Comparison of ENCODE assay signal across 10 cellular contexts in the genomic region with DNA sequence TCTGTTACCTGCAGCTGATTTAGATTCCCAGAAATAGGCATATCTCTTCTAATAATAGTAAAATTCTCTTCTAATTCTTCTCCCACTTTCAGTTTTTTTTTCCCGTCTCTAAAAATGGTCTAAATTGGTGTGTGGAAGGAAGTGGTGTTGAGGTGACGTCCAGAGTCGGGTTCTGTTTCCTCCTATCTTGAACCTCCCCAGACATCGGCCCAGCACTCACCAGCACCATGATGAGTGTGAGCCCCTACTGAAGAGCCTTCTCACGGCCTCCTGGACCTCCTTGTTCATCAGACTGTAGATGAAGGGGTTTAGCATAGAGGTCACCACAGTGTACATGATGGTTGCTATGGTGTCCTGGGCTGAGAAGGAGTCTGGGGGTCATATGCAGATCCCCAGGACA. TPM values are rescaled to one million over a fixed set of nuclear protein-coding genes. Genes with fewer than 3 reads are reported as not detected.
A peak's percentile ranks its signal among the peaks of the same experiment; 100 is the strongest.
DNase-seq lines count a peak whose midpoint lies in the region; ATAC-seq, FAIRE-seq and TF ChIP-seq lines count a peak whose summit lies in the region.
"Not testable (repeated sequence)": the region's sequence is repeated elsewhere in the genome, so short reads cannot be mapped to it uniquely, and the experiment has no call there.
"Had no signal": no experiment of that assay in that cellular context is flagged by ENCODE, and none has a peak within 500 bp of the region (broad histone marks: within the 10 kb centered on the region; RNA-seq: fewer than 3 reads in every experiment).

No MANE protein-coding gene starts in this region.

- not testable (repeated sequence) for TF ChIP-seq CTCF in CD4-positive, alpha-beta T cell (IDR thresholded peaks at IDR 0.05); mucosa of descending colon (IDR thresholded peaks at IDR 0.05)

- peaks cover 15% of the 10 kb centered on the region for H3K36me3 Mint-ChIP-seq in CD4-positive, alpha-beta T cell (ENCODE audit: low read depth)
- not testable (repeated sequence) for H3K36me3 Mint-ChIP-seq in T-helper 17 cell (ENCODE audit: low read depth); activated T-cell treated with anti-CD3 and anti-CD28 coated beads, Interleukin-2, amount 50 U/mL, for 72 hours (ENCODE audit: insufficient read depth in 2 of 2); activated naive CD8-positive, alpha-beta T cell treated with anti-CD3 and anti-CD28 coated beads, Interleukin-2, amount 10 ng/mL, durations not matched to agents 7 days and 5 days; stimulated activated memory B cell treated with anti-CD40 and anti-IgM and Interleukin-4, amounts not matched to agents 10 μg/mL and 1 μg/mL and 100 μg/mL, for 72 hours

- H3K9me3 Mint-ChIP-seq in CD4-positive, alpha-beta T cell; activated T-cell treated with anti-CD3 and anti-CD28 coated beads, Interleukin-2, amount 50 U/mL, for 72 hours; activated naive CD8-positive, alpha-beta T cell treated with anti-CD3 and anti-CD28 coated beads, Interleukin-2, amount 10 ng/mL, durations not matched to agents 7 days and 5 days; stimulated activated memory B cell treated with anti-CD40 and anti-IgM and Interleukin-4, amounts not matched to agents 10 μg/mL and 1 μg/mL and 100 μg/mL, for 72 hours: not testable (repeated sequence)

- ATAC-seq in CD4-positive, alpha-beta T cell (ENCODE audit: poor library complexity), result not testable (repeated sequence)
- ATAC-seq in T-helper 17 cell, result peak; percentile 76
- peak in 1 of 2 donors; percentile 63 for ATAC-seq in activated T-cell treated with anti-CD3 and anti-CD28 coated beads, Interleukin-2, amount 50 U/mL, for 72 hours (replicated peaks in 1 of 2)
- peak; percentile 96 for ATAC-seq in activated naive CD8-positive, alpha-beta T cell treated with anti-CD3 and anti-CD28 coated beads, Interleukin-2, amount 10 ng/mL, durations not matched to agents 7 days and 5 days (ENCODE audit: low read depth)
- peak; percentile 42 for ATAC-seq in mucosa of descending colon
- peak; percentile 62 for ATAC-seq in stimulated activated memory B cell treated with anti-CD40 and anti-IgM and Interleukin-4, amounts not matched to agents 10 μg/mL and 1 μg/mL and 100 μg/mL, for 72 hours

- peak overlapping the region; percentile 63 for H3K27ac Mint-ChIP-seq in CD4-positive, alpha-beta T cell
- peak overlapping the region; percentile 86 for H3K27ac Mint-ChIP-seq in T-helper 17 cell
- not testable (repeated sequence) for H3K27ac Mint-ChIP-seq in activated T-cell treated with anti-CD3 and anti-CD28 coated beads, Interleukin-2, amount 50 U/mL, for 72 hours
- H3K27ac Mint-ChIP-seq in activated naive CD8-positive, alpha-beta T cell treated with anti-CD3 and anti-CD28 coated beads, Interleukin-2, amount 10 ng/mL, durations not matched to agents 7 days and 5 days, result peak overlapping the region; percentile 90
- H3K27ac Mint-ChIP-seq in stimulated activated memory B cell treated with anti-CD40 and anti-IgM and Interleukin-4, amounts not matched to agents 10 μg/mL and 1 μg/mL and 100 μg/mL, for 72 hours, result peak overlapping the region; percentile 25

- FAIRE-seq in GM19239 (lab: Jason Lieb, UNC), result peak; percentile 70

- H3K36me3 ChIP-seq in mucosa of descending colon (ENCODE audit: low read depth), result not testable (repeated sequence)

- intact Hi-C loops in CD4-positive, alpha-beta T cell (cut with DNase I, micrococcal nuclease); mucosa of descending colon (cut with DNase I, micrococcal nuclease): not testable (repeated sequence)

- not testable (repeated sequence) for H3K4me1 ChIP-seq in mucosa of descending colon (ENCODE audit: low read depth)

- DNase-seq in CD4-positive, alpha-beta T cell; GM19239 (ENCODE audit: insufficient read length, low spot score); T-helper 17 cell; mucosa of descending colon: not testable (repeated sequence)
- peak; percentile 5 for DNase-seq in activated CD4-positive, alpha-beta T cell treated with anti-CD3 and anti-CD28 coated beads, Interleukin-2, amount 50 U/mL, for 1 hour
- peak in 1 of 2 donors; percentile 17 for DNase-seq in activated T-cell treated with anti-CD3 and anti-CD28 coated beads, Interleukin-2, amount 50 U/mL, for 72 hours
- peak; percentile 41 for DNase-seq in activated naive CD8-positive, alpha-beta T cell treated with anti-CD3 and anti-CD28 coated beads, Interleukin-2, amount 10 ng/mL, durations not matched to agents 7 days and 5 days

- not testable (repeated sequence) for H3K27me3 Mint-ChIP-seq in CD4-positive, alpha-beta T cell; T-helper 17 cell; activated T-cell treated with anti-CD3 and anti-CD28 coated beads, Interleukin-2, amount 50 U/mL, for 72 hours (ENCODE audit: low read depth); activated naive CD8-positive, alpha-beta T cell treated with anti-CD3 and anti-CD28 coated beads, Interleukin-2, amount 10 ng/mL, durations not matched to agents 7 days and 5 days; stimulated activated memory B cell treated with anti-CD40 and anti-IgM and Interleukin-4, amounts not matched to agents 10 μg/mL and 1 μg/mL and 100 μg/mL, for 72 hours

- not testable (repeated sequence) for H3K4me3 Mint-ChIP-seq in CD4-positive, alpha-beta T cell
- peak overlapping the region; percentile 74 for H3K4me3 Mint-ChIP-seq in T-helper 17 cell
- peak overlapping the region; percentile 16 to 77 for H3K4me3 Mint-ChIP-seq in activated T-cell treated with anti-CD3 and anti-CD28 coated beads, Interleukin-2, amount 50 U/mL, for 72 hours
- H3K4me3 Mint-ChIP-seq in activated naive CD8-positive, alpha-beta T cell treated with anti-CD3 and anti-CD28 coated beads, Interleukin-2, amount 10 ng/mL, durations not matched to agents 7 days and 5 days, result peak overlapping the region; percentile 87
- peak overlapping the region; percentile 71 for H3K4me3 Mint-ChIP-seq in stimulated activated memory B cell treated with anti-CD40 and anti-IgM and Interleukin-4, amounts not matched to agents 10 μg/mL and 1 μg/mL and 100 μg/mL, for 72 hours

- CTCF ChIA-PET in CD4-positive, alpha-beta T cell (lab: Charles Lee), result not testable (repeated sequence)

- not testable (repeated sequence) for H3K4me3 ChIP-seq in mucosa of descending colon

- H3K9me3 ChIP-seq in CD4-positive, alpha-beta T cell (ENCODE audit: control insufficient read depth, low read length); T-helper 17 cell (ENCODE audit: control insufficient read depth, low read length, poor library complexity, severe bottlenecking); mucosa of descending colon: not testable (repeated sequence)

- POLR2A ChIA-PET in CD4-positive, alpha-beta T cell (lab: Charles Lee); activated naive CD8-positive, alpha-beta T cell treated with anti-CD3 and anti-CD28 coated beads, Interleukin-2, amount 10 ng/mL, durations not matched to agents 7 days and 5 days (lab: Charles Lee): not testable (repeated sequence)

- not testable (repeated sequence) for H3K27me3 ChIP-seq in CD4-positive, alpha-beta T cell (ENCODE audit: control insufficient read depth, insufficient read depth, low read length)

- H3K27ac ChIP-seq in CD4-positive, alpha-beta T cell (ENCODE audit: low read depth, low read length), result not testable (repeated sequence)

- peaks cover 15% of the 10 kb centered on the region for H3K4me1 Mint-ChIP-seq in CD4-positive, alpha-beta T cell (ENCODE audit: low read depth)
- peaks cover 11% of the 10 kb centered on the region for H3K4me1 Mint-ChIP-seq in T-helper 17 cell
- peaks cover 11% of the 10 kb centered on the region for H3K4me1 Mint-ChIP-seq in activated T-cell treated with anti-CD3 and anti-CD28 coated beads, Interleukin-2, amount 50 U/mL, for 72 hours (ENCODE audit: low read depth)
- H3K4me1 Mint-ChIP-seq in activated naive CD8-positive, alpha-beta T cell treated with anti-CD3 and anti-CD28 coated beads, Interleukin-2, amount 10 ng/mL, durations not matched to agents 7 days and 5 days, result peaks cover 18% of the 10 kb centered on the region
- H3K4me1 Mint-ChIP-seq in stimulated activated memory B cell treated with anti-CD40 and anti-IgM and Interleukin-4, amounts not matched to agents 10 μg/mL and 1 μg/mL and 100 μg/mL, for 72 hours, result peaks cover 15% of the 10 kb centered on the region

RNA-seq across cellular contexts. Expression of a gene that starts 53.5 kb away (rescaled TPM):
- 100 to 1,000 TPM; 106 to 115 TPM for total RNA-seq in CD4-positive, alpha-beta T cell
- total RNA-seq in T-helper 17 cell (10 to 100 TPM; 10.9 to 63.9 TPM), mucosa of descending colon (under 1 TPM in 2 of 3 donors, not detected in 1; 0.49 to 0.89 TPM)
- total RNA-seq in activated T-cell treated with anti-CD3 and anti-CD28 coated beads, Interleukin-2, amount 50 U/mL, for 72 hours, result 10 to 100 TPM in 1 of 2 donors, 1 to 10 TPM in 1; 6.9 to 58.1 TPM
- 10 to 100 TPM; 41.7 to 42.0 TPM for total RNA-seq in activated naive CD8-positive, alpha-beta T cell treated with anti-CD3 and anti-CD28 coated beads, Interleukin-2, amount 10 ng/mL, durations not matched to agents 7 days and 5 days
- total RNA-seq: H7, IMR-90 had no signal

Comparison
In these comparisons a context has a peak if more than half of its experiments do, and no peak if none do; other contexts are left out.
1. RNA of a gene that starts 53.5 kb away (total RNA-seq): 106 to 115 TPM in CD4-positive, alpha-beta T cell, 10.9 to 63.9 TPM in T-helper 17 cell, 6.9 to 58.1 TPM in activated T-cell treated with anti-CD3 and anti-CD28 coated beads, Interleukin-2, amount 50 U/mL, for 72 hours and 41.7 to 42.0 TPM in activated naive CD8-positive, alpha-beta T cell treated with anti-CD3 and anti-CD28 coated beads, Interleukin-2, amount 10 ng/mL, durations not matched to agents 7 days and 5 days; 0.49 to 0.89 TPM in mucosa of descending colon; every median in the first group is over 4 times any median in the second.